In the genomic region with DNA sequence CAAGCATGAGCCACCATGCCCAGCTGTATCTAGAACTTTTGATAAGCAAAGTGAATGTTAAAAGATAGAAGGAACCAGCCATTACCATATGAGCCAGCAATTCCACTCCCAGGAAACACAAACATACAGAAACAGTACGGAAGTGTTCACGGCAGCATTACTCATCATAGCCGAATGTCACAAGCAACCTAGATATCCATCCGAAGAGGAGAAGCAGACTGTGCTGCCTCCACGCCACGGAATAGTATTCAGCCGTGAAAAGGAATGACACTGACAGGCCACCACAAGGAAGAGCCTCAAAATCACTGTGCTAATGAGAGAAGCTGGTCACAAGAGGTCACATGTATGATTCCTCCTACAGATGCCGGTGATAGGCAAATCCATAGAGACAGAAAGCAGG, we compare ENCODE assay signal across 14 cellular contexts. TPM values are rescaled to one million over a fixed set of nuclear protein-coding genes. Genes with fewer than 3 reads are reported as not detected.
DNase-seq lines count a peak whose midpoint lies in the region; ATAC-seq and TF ChIP-seq lines count a peak whose summit lies in the region.
"Had no signal": no experiment of that assay in that cellular context is flagged by ENCODE, and none has a peak within 500 bp of the region (broad histone marks: within the 10 kb centered on the region; RNA-seq: fewer than 3 reads in every experiment).

No MANE protein-coding gene starts in this region.

- WGBS in stomach, 5 donors = 36 to 63% (median 44%) methylated on average over 8 of the region's 8 CpGs

- peak; percentile 39 for DNase-seq in NOMO-1 treated with DMSO at 0.1 percent for 48 hours (lab: John Stamatoyannopoulos, UW; ENCODE audit: unreplicated experiment)
- no peak for DNase-seq in NOMO-1 treated with dmso at 0.1 percent for 144 hours (lab: John Stamatoyannopoulos, UW; ENCODE audit: unreplicated experiment)
- DNase-seq in SJSA1 (ENCODE audit: low read depth in 1 of 2, low spot score in 2 of 2) = peak in 1 of 2 experiments; percentile 41
- DNase-seq in fibroblast of peridontal ligament (ENCODE audit: extremely low read depth) = peak; percentile 52
- DNase-seq in stomach = no peak
- DNase-seq: activated T-cell treated with anti-CD3 and anti-CD28 coated beads, Interleukin-2, amount 50 U/mL, for 24 hours; central memory CD4-positive, alpha-beta T cell; GOT3; upper lobe of left lung had no signal

- intact Hi-C loops in stomach (cut with DNase I; ENCODE audit: low total_unique reads) = no loop called here

- TF ChIP-seq EP300 in stomach (IDR thresholded peaks at IDR 0.05) = no peak

- H3K9me3 ChIP-seq in SJSA1 (replicated peaks) = 0 out of 2 replicates have a peak, but pooled peaks cover 3% of the 10 kb centered on the region
- H3K9me3 ChIP-seq in stomach = no peaks in the 10 kb centered on the region
- H3K9me3 ChIP-seq: right atrium auricular region, upper lobe of left lung had no signal

- ATAC-seq in HG03095 (IDR thresholded peaks at IDR 0.05; ENCODE audit: unreplicated experiment) = no peak
- no peak for ATAC-seq in HG02678 (IDR thresholded peaks at IDR 0.05; ENCODE audit: unreplicated experiment)
- ATAC-seq in GM19328 (IDR thresholded peaks at IDR 0.05; ENCODE audit: unreplicated experiment) = no peak

- H3K36me3 ChIP-seq in SJSA1 (no peaks in the 10 kb centered on the region), stomach (peaks cover 0 to 12% (median 7%) of the 10 kb centered on the region in 4 donors)
- H3K36me3 ChIP-seq: right atrium auricular region had no signal

- TF ChIP-seq POLR2A in stomach (IDR thresholded peaks at IDR 0.05) = no peak

- H3K27me3 ChIP-seq in SJSA1 (replicated peaks) (no peaks in the 10 kb centered on the region), stomach (peaks cover 0 to 41% (median 0%) of the 10 kb centered on the region in 3 donors)
- H3K27me3 ChIP-seq: right atrium auricular region, upper lobe of left lung had no signal

- H3K4me3 ChIP-seq in SJSA1 (no peak overlapping the region), stomach (no peak overlapping the region)
- H3K4me3 ChIP-seq: right atrium auricular region, upper lobe of left lung had no signal

- no peak for TF ChIP-seq CTCF in stomach (IDR thresholded peaks at IDR 0.05)

- H3K4me1 ChIP-seq in SJSA1 (replicated peaks) (peaks cover 22% of the 10 kb centered on the region), stomach (peaks cover 7 to 26% (median 15%) of the 10 kb centered on the region in 4 donors)

- H3K27ac ChIP-seq in SJSA1 (peak overlapping the region; percentile 29; the same call in 1 of the 2 replicates), stomach (peak overlapping the region in 3 of 5 donors; percentile 56 to 62 (median 60))
- H3K27ac ChIP-seq: 22Rv1, right atrium auricular region, upper lobe of left lung had no signal

RNA-seq across cellular contexts. Expression of a gene that starts 17.6 kb away (rescaled TPM):
- total RNA-seq in SJSA1 (2014; rRNA removed; shearing (Covaris generic)) = 3.9 and 4.3 TPM in 2 replicates
- total RNA-seq in stomach = 10 to 100 TPM in 1 of 5 donors, 1 to 10 TPM in 3, under 1 TPM in 1; 0.89 to 12.0 (median 1.8) TPM
- polyA plus RNA-seq in stomach = 1 to 10 TPM; 1.1 to 2.9 (median 1.4) TPM

RNA-seq across cellular contexts. Expression of a gene that starts 39.6 kb away (rescaled TPM):
- 9.7 and 33.3 TPM in 2 replicates for total RNA-seq in SJSA1 (2014; rRNA removed; shearing (Covaris generic))
- total RNA-seq in stomach = 10 to 100 TPM; 11.9 to 76.8 (median 19.1) TPM
- polyA plus RNA-seq in stomach = 10 to 100 TPM; 12.8 to 13.9 (median 13.4) TPM

Comparison
In these comparisons a context has a peak if more than half of its experiments do, and no peak if none do; other contexts are left out.
1. DNase-seq: peak in NOMO-1 treated with DMSO at 0.1 percent for 48 hours (single experiment) and fibroblast of peridontal ligament (single experiment); none in NOMO-1 treated with dmso at 0.1 percent for 144 hours (single experiment) and stomach (single experiment).